8 cellular contexts compared by ENCODE assay signal in the genomic region with DNA sequence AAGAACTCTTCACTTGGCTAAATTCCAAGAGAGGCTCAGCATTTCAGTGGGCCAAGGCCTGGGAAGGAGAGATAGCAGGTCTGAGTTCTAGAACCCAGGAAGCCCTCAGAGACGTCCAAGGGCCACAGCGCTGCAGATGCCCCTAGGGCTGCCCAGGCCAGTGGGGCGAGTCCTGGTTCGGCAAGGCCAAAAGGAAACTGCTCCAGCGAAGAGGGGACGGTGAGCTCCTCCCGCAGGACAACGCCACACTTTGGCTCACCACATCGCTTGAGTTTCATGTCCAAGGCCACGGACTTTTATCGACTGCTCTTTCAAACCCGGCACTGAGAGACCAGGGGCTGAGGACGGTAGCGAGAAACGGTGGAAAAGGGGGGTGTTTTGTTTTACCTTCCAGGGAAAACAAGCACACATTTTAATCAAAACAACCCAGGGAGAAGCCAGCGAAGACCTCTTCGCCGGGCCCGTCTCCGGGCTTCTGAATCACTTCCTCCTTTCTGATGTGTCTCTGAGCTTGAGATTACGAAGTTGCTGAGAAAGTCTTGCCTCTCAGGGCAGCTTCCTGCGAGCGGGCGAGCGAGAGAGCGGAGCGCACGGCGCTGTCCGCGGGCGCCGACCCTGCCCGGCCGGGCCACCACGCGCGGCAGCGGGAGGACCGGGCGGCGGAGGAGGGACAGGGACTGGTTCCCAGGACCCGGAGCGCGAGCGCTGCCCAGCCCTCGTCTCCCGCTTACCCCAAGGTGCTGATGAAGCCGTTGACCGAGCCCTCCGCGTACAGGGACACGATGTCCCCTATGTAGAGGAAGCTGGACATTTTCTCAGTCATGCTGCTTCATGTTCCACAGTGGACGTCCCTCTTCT. TPM values are rescaled to one million over a fixed set of nuclear protein-coding genes. Genes with fewer than 3 reads are reported as not detected.
DNase-seq lines count a peak whose midpoint lies in the region; ATAC-seq and TF ChIP-seq lines count a peak whose summit lies in the region.

No MANE protein-coding gene starts in this region.

- H3K4me1 ChIP-seq in colonic mucosa (peaks cover 4% of the 10 kb centered on the region), left lung (peaks cover 7 to 48% of the 10 kb centered on the region in 2 donors)

- intact Hi-C loops in colonic mucosa (cut with DNase I) (no loop called here), left lung (cut with DNase I) (no loop called here)

- DNase-seq in NK-92 treated with Interleukin-12 subunit alpha and Interleukin-12 subunit beta, amount 100 ng/mL, for 24 hours (lab: John Stamatoyannopoulos, UW), result peak; percentile 45
- DNase-seq in NK-92 (lab: John Stamatoyannopoulos, UW; ENCODE audit: unreplicated experiment) (no peak), NCI-H226 (peak; percentile 78), colonic mucosa (peak; percentile 75), left lung (peak; percentile 69 to 93)
- peak; percentile 50 for DNase-seq in activated CD4-positive, alpha-beta T cell treated with anti-CD3 and anti-CD28 coated beads for 1 hour
- peak; percentile 59 for DNase-seq in stimulated activated CD4-positive, alpha-beta T cell treated with anti-CD3 and anti-CD28 coated beads, Interleukin-4, amount 100 ng/mL, for 1 hour

- H3K4me3 ChIP-seq in colonic mucosa (peak overlapping the region; percentile 72), left lung (peak overlapping the region; percentile 83 to 92)

- peak overlapping the region; percentile 94 for H3K27ac ChIP-seq in colonic mucosa
- H3K27ac ChIP-seq in left lung, result peak overlapping the region; percentile 93 to 99

- H3K9me3 ChIP-seq in colonic mucosa (no peaks in the 10 kb centered on the region), left lung (no peaks in the 10 kb centered on the region)

- H3K36me3 ChIP-seq in colonic mucosa, result no peaks in the 10 kb centered on the region
- no peaks in the 10 kb centered on the region for H3K36me3 ChIP-seq in left lung

- peak overlapping the region; percentile 84 to 88 for H3K9ac ChIP-seq in colonic mucosa (ENCODE audit: low read depth in 2 of 2, low read length in 2 of 2)

- TF ChIP-seq CTCF in colonic mucosa (IDR thresholded peaks at IDR 0.05), result no peak
- no peak for TF ChIP-seq CTCF in left lung (IDR thresholded peaks at IDR 0.05)

- H3K27me3 ChIP-seq in colonic mucosa, result no peaks in the 10 kb centered on the region
- H3K27me3 ChIP-seq in left lung, result no peaks in the 10 kb centered on the region

- ATAC-seq in HG02885 (IDR thresholded peaks at IDR 0.05; ENCODE audit: poor library complexity, unreplicated experiment) (peak; percentile 49), left lung (peak; percentile 61)

RNA-seq across cellular contexts. Expression of gene ITPR2, which starts 0.8 kb away (rescaled TPM):
- 10 to 100 TPM; 15.9 to 39.3 TPM for total RNA-seq in colonic mucosa
- 10 to 100 TPM; 37.7 to 67.8 TPM for total RNA-seq in left lung
